In the genomic region with DNA sequence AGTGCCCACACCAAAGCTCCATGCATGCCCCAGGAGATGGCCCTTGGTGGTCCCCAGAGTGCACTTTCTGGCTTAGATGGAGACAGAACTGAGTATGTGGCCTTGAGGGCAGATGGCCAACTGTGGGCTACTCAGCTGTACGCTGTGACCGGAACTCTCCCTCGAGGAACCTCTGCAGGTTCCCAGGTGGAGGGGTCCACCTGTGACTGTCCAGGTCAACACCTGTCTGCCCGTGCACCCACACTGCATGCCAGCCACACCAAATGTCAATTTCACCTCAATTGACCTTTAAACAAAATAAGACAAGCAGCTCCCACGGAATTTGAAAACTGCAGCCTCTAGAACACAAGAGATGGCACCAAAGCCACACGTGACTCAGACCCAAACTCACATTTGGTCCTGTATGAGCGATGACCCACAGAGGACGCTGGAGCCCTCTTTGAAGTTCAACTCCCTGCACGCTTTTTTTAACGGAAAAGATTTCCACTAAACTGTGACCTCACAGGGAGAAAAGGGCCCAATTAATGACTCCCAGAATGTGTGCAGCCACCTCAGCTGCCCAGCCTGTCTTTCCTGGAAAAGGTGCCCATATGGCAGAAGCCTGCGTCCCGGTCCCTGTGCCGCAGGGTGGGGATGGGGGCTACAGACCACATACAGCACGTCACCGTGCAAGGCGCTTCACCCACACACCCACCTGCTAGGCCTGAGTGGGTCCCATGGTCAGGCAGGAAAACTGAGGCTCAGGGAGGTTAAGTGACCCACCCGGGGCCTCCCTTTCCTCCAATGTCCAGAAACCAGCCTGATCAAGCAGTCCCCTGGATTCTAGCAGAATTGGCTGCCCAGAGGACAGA, we compare ENCODE assay signal across 9 cellular contexts. TPM values are rescaled to one million over a fixed set of nuclear protein-coding genes. Genes with fewer than 3 reads are reported as not detected.
DNase-seq lines count a peak whose midpoint lies in the region; ATAC-seq and TF ChIP-seq lines count a peak whose summit lies in the region.
"Had no signal": no experiment of that assay in that cellular context is flagged by ENCODE, and none has a peak within 500 bp of the region (broad histone marks: within the 10 kb centered on the region; RNA-seq: fewer than 3 reads in every experiment).

No MANE protein-coding gene starts in this region.

- H3K9me3 ChIP-seq in sigmoid colon, result no peaks in the 10 kb centered on the region

- H3K27me3 ChIP-seq in sigmoid colon, result no peaks in the 10 kb centered on the region

- peak overlapping the region; percentile 41 to 61 (median 45) for H3K27ac ChIP-seq in sigmoid colon

- no peak for TF ChIP-seq CTCF in sigmoid colon (IDR thresholded peaks at IDR 0.05)

- H3K27me3 Mint-ChIP-seq in activated T-helper 17 cell treated with anti-CD3 and anti-CD28 coated beads, Interleukin-2, amount 50 U/mL, for 72 hours, result peaks cover 4% of the 10 kb centered on the region

- H3K36me3 Mint-ChIP-seq in activated T-helper 17 cell treated with anti-CD3 and anti-CD28 coated beads, Interleukin-2, amount 50 U/mL, for 72 hours (ENCODE audit: low read depth), result peaks cover 33% of the 10 kb centered on the region

- 58 to 65% methylated on average over 17 of the region's 17 CpGs for WGBS in sigmoid colon, 2 donors

- no peak overlapping the region for H3K4me3 Mint-ChIP-seq in activated T-helper 17 cell treated with anti-CD3 and anti-CD28 coated beads, Interleukin-2, amount 50 U/mL, for 72 hours

- peaks cover 0 to 24% (median 8%) of the 10 kb centered on the region in 4 donors for H3K4me1 ChIP-seq in sigmoid colon

- no peaks in the 10 kb centered on the region for H3K9me3 Mint-ChIP-seq in activated T-helper 17 cell treated with anti-CD3 and anti-CD28 coated beads, Interleukin-2, amount 50 U/mL, for 72 hours

- DNase-seq in sigmoid colon (peak; percentile 46), NCI-H2029 (lab: John Stamatoyannopoulos, UW) (no peak), DMS 273 treated with DMSO at 0.1 percent for 48 hours (lab: John Stamatoyannopoulos, UW) (no peak), KG1 (lab: John Stamatoyannopoulos, UW) (no peak), AML-193 (lab: John Stamatoyannopoulos, UW) (no peak)
- DNase-seq: NCI-H345 had no signal

- intact Hi-C loops in sigmoid colon (cut with DNase I), result no loop called here

- H3K36me3 ChIP-seq in sigmoid colon, result peaks cover 0 to 35% (median 22%) of the 10 kb centered on the region in 4 donors

- peaks cover 51% of the 10 kb centered on the region for H3K4me1 Mint-ChIP-seq in activated T-helper 17 cell treated with anti-CD3 and anti-CD28 coated beads, Interleukin-2, amount 50 U/mL, for 72 hours

- no peak overlapping the region for H3K4me3 ChIP-seq in sigmoid colon

- TF ChIP-seq EP300 in sigmoid colon (IDR thresholded peaks at IDR 0.05), result no peak

- ATAC-seq in GM18861 (IDR thresholded peaks at IDR 0.05; ENCODE audit: unreplicated experiment), result peak; percentile 1
- ATAC-seq in HG02642 (IDR thresholded peaks at IDR 0.05; ENCODE audit: poor library complexity, unreplicated experiment), result peak; percentile 11
- peak; percentile 24 for ATAC-seq in activated T-helper 17 cell treated with anti-CD3 and anti-CD28 coated beads, Interleukin-2, amount 50 U/mL, for 72 hours (replicated peaks)

- no peak for TF ChIP-seq POLR2A in sigmoid colon (IDR thresholded peaks at IDR 0.05)

- H3K27ac Mint-ChIP-seq in activated T-helper 17 cell treated with anti-CD3 and anti-CD28 coated beads, Interleukin-2, amount 50 U/mL, for 72 hours, result peak overlapping the region; percentile 61

RNA-seq across cellular contexts. Expression of a gene that starts 47.7 kb away (rescaled TPM):
- 1 to 10 TPM; 1.9 to 9.9 TPM for total RNA-seq in activated T-helper 17 cell treated with anti-CD3 and anti-CD28 coated beads, Interleukin-2, amount 50 U/mL, for 72 hours
- total RNA-seq in sigmoid colon, result 10 to 100 TPM; 17.1 to 49.3 (median 28.3) TPM
- polyA plus RNA-seq in sigmoid colon, result 10 to 100 TPM in 1 of 3 donors, 1 to 10 TPM in 2; 2.8 to 25.9 (median 3.6) TPM
